Comparison of ENCODE assay signal across 15 cellular contexts in the genomic region with DNA sequence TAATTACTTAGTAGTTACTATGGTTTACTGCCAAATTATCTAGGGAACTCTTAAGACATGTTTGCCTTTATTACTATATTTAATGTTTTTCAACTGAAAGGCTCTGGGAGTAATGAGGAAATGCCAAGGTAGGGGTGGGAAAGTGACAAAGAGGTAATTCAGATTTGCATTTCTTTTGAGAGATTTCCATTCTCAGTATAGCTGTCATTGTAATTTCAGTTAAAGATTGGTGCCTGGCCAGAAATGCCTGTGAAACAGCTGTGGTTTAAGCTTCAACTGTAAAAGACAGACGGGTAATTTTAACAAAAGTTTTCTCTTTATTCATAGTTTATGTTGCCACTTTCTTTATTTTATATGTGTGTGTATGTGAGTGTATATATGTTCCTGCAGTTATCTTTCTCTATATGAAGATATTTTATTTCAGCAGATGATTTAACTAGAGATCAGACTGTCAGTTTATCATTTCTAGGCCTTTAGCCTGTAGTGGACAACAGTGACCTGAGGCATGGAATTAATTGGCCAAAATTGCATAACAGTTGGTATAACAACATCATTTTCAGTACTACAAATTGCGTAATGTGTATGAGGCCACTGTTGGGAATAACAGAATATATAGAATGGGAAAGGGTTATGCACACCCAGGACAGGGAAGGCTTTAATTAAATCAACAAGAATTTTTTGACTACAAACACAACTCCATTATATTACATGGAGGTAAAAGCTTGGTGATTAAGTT.
DNase-seq lines count a peak whose midpoint lies in the region; ATAC-seq, FAIRE-seq and TF ChIP-seq lines count a peak whose summit lies in the region.
"Had no signal": no experiment of that assay in that cellular context is flagged by ENCODE, and none has a peak within 500 bp of the region (broad histone marks: within the 10 kb centered on the region; RNA-seq: fewer than 3 reads in every experiment).

No MANE protein-coding gene starts in this region.

- no peak for TF ChIP-seq EP300 in SK-N-SH (IDR thresholded peaks at IDR 0.05; ENCODE audit: borderline replicate concordance in 1 of 2, low read depth in 1 of 2, low read length in 1 of 2)

- H3K4me2 ChIP-seq in SK-N-SH (no peak overlapping the region), skeletal muscle satellite cell (ENCODE audit: low read length) (no peak overlapping the region)

- WGBS in SK-N-SH (ENCODE audit: low lambda C conversion rate) = 83% methylated on average over 2 of the region's 2 CpGs
- WGBS in pancreas, 2 donors = 62 to 86% methylated on average over 2 of the region's 2 CpGs

- H3K4me1 ChIP-seq in SK-N-SH (ENCODE audit: control insufficient read depth in 1 of 2, insufficient read depth in 2 of 2, low read depth in 1 of 2, low read length in 1 of 2) (peaks cover 0 to 14% of the 10 kb centered on the region in 2 experiments; a peak in 2 of 4 replicates), adipocyte (ENCODE audit: control insufficient read depth, insufficient read depth, low read length) (peaks cover 41% of the 10 kb centered on the region), skeletal muscle satellite cell (ENCODE audit: control insufficient read depth, insufficient read depth, low read length) (peaks cover 28% of the 10 kb centered on the region), pancreas (no peaks in the 10 kb centered on the region)

- CTCF ChIA-PET in SK-N-SH (lab: Yijun Ruan, JAX) = interaction anchor here (0.8 to 5.3 kb wide), 8 partner anchors 13 to 847 kb away, joined by 3 to 30 read pairs (median 5); no protein-coding TSS in a partner anchor

- H3K27ac ChIP-seq in SK-N-SH (ENCODE audit: low read depth in 2 of 2, low read length in 1 of 2) (peak overlapping the region in 1 of 2 experiments; percentile 55; a peak in 2 of 4 replicates), pancreas (no peak overlapping the region)
- H3K27ac ChIP-seq: foreskin keratinocyte, VCaP had no signal

- H3K36me3 ChIP-seq in SK-N-SH (replicated peaks in 1 of 2; ENCODE audit: control insufficient read depth in 1 of 2, insufficient read depth in 2 of 2, low read length in 1 of 2) = no peaks in the 10 kb centered on the region
- no peaks in the 10 kb centered on the region for H3K36me3 ChIP-seq in adipocyte (ENCODE audit: control insufficient read depth, insufficient read depth, low read length, severe bottlenecking)
- no peaks in the 10 kb centered on the region for H3K36me3 ChIP-seq in skeletal muscle satellite cell (ENCODE audit: insufficient read depth, low read length)
- H3K36me3 ChIP-seq in pancreas = no peaks in the 10 kb centered on the region

- intact Hi-C loops in pancreas (cut with DNase I) = no loop called here

- H2AFZ ChIP-seq in SK-N-SH (ENCODE audit: low read depth) = no peak overlapping the region

- no peak overlapping the region for H3K4me3 ChIP-seq in SK-N-SH (ENCODE audit: low read depth in 2 of 2, low read length in 1 of 2)
- H3K4me3 ChIP-seq in adipocyte (ENCODE audit: low read length) = no peak overlapping the region
- H3K4me3 ChIP-seq in skeletal muscle satellite cell (ENCODE audit: low read length) = no peak overlapping the region
- no peak overlapping the region for H3K4me3 ChIP-seq in pancreas

- H3F3A ChIP-seq in SK-N-SH (replicated peaks; ENCODE audit: insufficient read depth) = peaks cover 3% of the 10 kb centered on the region

- no peak for TF ChIP-seq RAD21 in SK-N-SH (IDR thresholded peaks at IDR 0.05; ENCODE audit: low read length)

- ATAC-seq in SK-N-SH treated with all-trans-retinoic acid at 6 μM for 48 hours = no peak
- peak; percentile 62 for ATAC-seq in HG02852 (IDR thresholded peaks at IDR 0.05; ENCODE audit: unreplicated experiment)
- no peak for ATAC-seq in pancreas
- ATAC-seq: foreskin keratinocyte, left ventricle myocardium superior, Panc1 had no signal

- no peaks in the 10 kb centered on the region; the same call in 1 of the 2 replicates for H3K79me2 ChIP-seq in SK-N-SH (ENCODE audit: insufficient read depth)

- H3K9me3 ChIP-seq in SK-N-SH (no peaks in the 10 kb centered on the region), adipocyte (ENCODE audit: control insufficient read depth, low read length) (no peaks in the 10 kb centered on the region), skeletal muscle satellite cell (replicated peaks; ENCODE audit: low read length) (no peaks in the 10 kb centered on the region), pancreas (no peaks in the 10 kb centered on the region)

- H3K27me3 ChIP-seq in SK-N-SH (ENCODE audit: insufficient read depth) (no peaks in the 10 kb centered on the region), adipocyte (replicated peaks; ENCODE audit: control insufficient read depth, insufficient read depth, low read length) (no peaks in the 10 kb centered on the region), skeletal muscle satellite cell (ENCODE audit: control insufficient read depth, insufficient read depth, low read length) (no peaks in the 10 kb centered on the region), pancreas (no peaks in the 10 kb centered on the region)
- H3K27me3 ChIP-seq: foreskin keratinocyte had no signal

- no peak overlapping the region for H3K9ac ChIP-seq in SK-N-SH
- no peak overlapping the region for H3K9ac ChIP-seq in adipocyte (ENCODE audit: low read length)
- peak overlapping the region; percentile 14 for H3K9ac ChIP-seq in skeletal muscle satellite cell (ENCODE audit: low read depth, low read length)

- no peaks in the 10 kb centered on the region for H4K20me1 ChIP-seq in SK-N-SH (ENCODE audit: insufficient read depth)

- no peaks in the 10 kb centered on the region for H3K9me2 ChIP-seq in SK-N-SH

- POLR2A ChIA-PET in SK-N-SH (lab: Yijun Ruan, JAX) = no interaction called here

- DNase-seq in SK-N-SH (no peak), adipocyte (ENCODE audit: low read depth) (peak; percentile 87), NCI-H345 treated with DMSO at 0.1 percent for 48 hours (lab: John Stamatoyannopoulos, UW; ENCODE audit: unreplicated experiment) (no peak), pancreas (no peak), NAMALWA (ENCODE audit: low spot score) (no peak)
- DNase-seq: DMS79 treated with DMSO at 0.1 percent for 48 hours, foreskin keratinocyte, left ventricle myocardium superior, NCI-H1105 had no signal

- TF ChIP-seq CTCF in SK-N-SH (IDR thresholded peaks at IDR 0.05) (no peak), pancreas (IDR thresholded peaks at IDR 0.05) (no peak)

- no peak for FAIRE-seq in pancreas (lab: Jason Lieb, UNC)
- FAIRE-seq: A204.1 had no signal

TF ChIP-seq in SK-N-SH, 30 proteins besides CTCF, POLR2A, EP300 and RAD21 (continues in another document):
- no peak for TF ChIP-seq FOSL2 (IDR thresholded peaks at IDR 0.05; ENCODE audit: borderline replicate concordance, low read depth)
- TF ChIP-seq FOXM1 (IDR thresholded peaks at IDR 0.05; ENCODE audit: low read depth) = no peak
- no peak for TF ChIP-seq TCF12 (IDR thresholded peaks at IDR 0.05)
- no peak for TF ChIP-seq TAF1 (IDR thresholded peaks at IDR 0.05; ENCODE audit: borderline replicate concordance, low read depth, low read length)
- 0 out of 2 replicates have a peak, but pooled peaks have one; percentile 26 for TF ChIP-seq GATA2 (CRISPR knock-in tag; IDR thresholded peaks at IDR 0.05)
- TF ChIP-seq GABPA (IDR thresholded peaks at IDR 0.05; ENCODE audit: low read depth) = no peak
- peak; percentile 54; the same call in 1 of the 2 replicates for TF ChIP-seq RCOR1 (IDR thresholded peaks at IDR 0.05; ENCODE audit: low read length)
- TF ChIP-seq, protein P1, sequence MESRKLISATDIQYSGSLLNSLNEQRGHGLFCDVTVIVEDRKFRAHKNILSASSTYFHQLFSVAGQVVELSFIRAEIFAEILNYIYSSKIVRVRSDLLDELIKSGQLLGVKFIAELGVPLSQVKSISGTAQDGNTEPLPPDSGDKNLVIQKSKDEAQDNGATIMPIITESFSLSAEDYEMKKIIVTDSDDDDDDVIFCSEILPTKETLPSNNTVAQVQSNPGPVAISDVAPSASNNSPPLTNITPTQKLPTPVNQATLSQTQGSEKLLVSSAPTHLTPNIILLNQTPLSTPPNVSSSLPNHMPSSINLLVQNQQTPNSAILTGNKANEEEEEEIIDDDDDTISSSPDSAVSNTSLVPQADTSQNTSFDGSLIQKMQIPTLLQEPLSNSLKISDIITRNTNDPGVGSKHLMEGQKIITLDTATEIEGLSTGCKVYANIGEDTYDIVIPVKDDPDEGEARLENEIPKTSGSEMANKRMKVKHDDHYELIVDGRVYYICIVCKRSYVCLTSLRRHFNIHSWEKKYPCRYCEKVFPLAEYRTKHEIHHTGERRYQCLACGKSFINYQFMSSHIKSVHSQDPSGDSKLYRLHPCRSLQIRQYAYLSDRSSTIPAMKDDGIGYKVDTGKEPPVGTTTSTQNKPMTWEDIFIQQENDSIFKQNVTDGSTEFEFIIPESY (IDR thresholded peaks at IDR 0.05; ENCODE audit: borderline replicate concordance, low read depth) = no peak
- no peak for TF ChIP-seq SMC3 (IDR thresholded peaks at IDR 0.05; ENCODE audit: low read depth, low read length)

TF ChIP-seq in SK-N-SH treated with all-trans-retinoic acid at 6 μM for 48 hours, 23 proteins besides CTCF, POLR2A, EP300 and RAD21 (continues in another document):
- TF ChIP-seq ZFP30 (CRISPR knock-in tag; IDR thresholded peaks at IDR 0.05) = no peak
- no peak for TF ChIP-seq ZC3H10 (CRISPR knock-in tag; IDR thresholded peaks at IDR 0.05)
- no peak for TF ChIP-seq SNAI2 (CRISPR knock-in tag; IDR thresholded peaks at IDR 0.05)
- TF ChIP-seq BACH2 (CRISPR knock-in tag; IDR thresholded peaks at IDR 0.05; ENCODE audit: borderline replicate concordance) = no peak
- no peak for TF ChIP-seq ESRRG (CRISPR knock-in tag; IDR thresholded peaks at IDR 0.05)
- TF ChIP-seq ISL1 (CRISPR knock-in tag; IDR thresholded peaks at IDR 0.05) = no peak
- TF ChIP-seq GLIS3 (CRISPR knock-in tag; IDR thresholded peaks at IDR 0.05) = no peak
- TF ChIP-seq PPARA (CRISPR knock-in tag; IDR thresholded peaks at IDR 0.05; ENCODE audit: borderline replicate concordance) = no peak
- TF ChIP-seq, protein P2, sequence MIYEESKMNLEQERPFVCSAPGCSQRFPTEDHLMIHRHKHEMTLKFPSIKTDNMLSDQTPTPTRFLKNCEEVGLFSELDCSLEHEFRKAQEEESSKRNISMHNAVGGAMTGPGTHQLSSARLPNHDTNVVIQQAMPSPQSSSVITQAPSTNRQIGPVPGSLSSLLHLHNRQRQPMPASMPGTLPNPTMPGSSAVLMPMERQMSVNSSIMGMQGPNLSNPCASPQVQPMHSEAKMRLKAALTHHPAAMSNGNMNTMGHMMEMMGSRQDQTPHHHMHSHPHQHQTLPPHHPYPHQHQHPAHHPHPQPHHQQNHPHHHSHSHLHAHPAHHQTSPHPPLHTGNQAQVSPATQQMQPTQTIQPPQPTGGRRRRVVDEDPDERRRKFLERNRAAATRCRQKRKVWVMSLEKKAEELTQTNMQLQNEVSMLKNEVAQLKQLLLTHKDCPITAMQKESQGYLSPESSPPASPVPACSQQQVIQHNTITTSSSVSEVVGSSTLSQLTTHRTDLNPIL (CRISPR knock-in tag; IDR thresholded peaks at IDR 0.05; ENCODE audit: low read depth) = no peak
